In genomic region chr14:91027556-91027955, GRCh38 we compare ENCODE assay signal across 15 cellular contexts. TPM values are rescaled to one million over a fixed set of nuclear protein-coding genes. Genes with fewer than 3 reads are reported as not detected.
DNase-seq lines count a peak whose midpoint lies in the region; ATAC-seq, FAIRE-seq and TF ChIP-seq lines count a peak whose summit lies in the region.
"Had no signal": no experiment of that assay in that cellular context is flagged by ENCODE, and none has a peak within 500 bp of the region (broad histone marks: within the 10 kb centered on the region; RNA-seq: fewer than 3 reads in every experiment).

No MANE protein-coding gene starts in this region.

- H3K9me3 ChIP-seq in cardiac muscle cell (ENCODE audit: low read depth) (no peaks in the 10 kb centered on the region), right atrium auricular region (no peaks in the 10 kb centered on the region), gastroesophageal sphincter (no peaks in the 10 kb centered on the region), sigmoid colon (no peaks in the 10 kb centered on the region), PC-9 (ENCODE audit: insufficient read depth, low read depth) (no peaks in the 10 kb centered on the region)

- BruUV-seq in PC-9 (replicated peaks; lab: Mats Ljungman, UMichigan): no TSS peak

- no peaks in the 10 kb centered on the region for H3K9me2 ChIP-seq in PC-9 (ENCODE audit: insufficient read depth)

- FAIRE-seq in D721Med (lab: Jason Lieb, UNC): no peak
- FAIRE-seq: A204.1, GM12878 had no signal

- H3K79me2 ChIP-seq in PC-9 (ENCODE audit: low read depth): no peaks in the 10 kb centered on the region

- no peak overlapping the region for H3K4me3 ChIP-seq in cardiac muscle cell
- no peak overlapping the region for H3K4me3 ChIP-seq in right atrium auricular region
- no peak overlapping the region for H3K4me3 ChIP-seq in gastroesophageal sphincter
- no peak overlapping the region for H3K4me3 ChIP-seq in sigmoid colon
- H3K4me3 ChIP-seq in PC-9: no peak overlapping the region
- H3K4me3 ChIP-seq: GM12878, GM23338 had no signal

- TF ChIP-seq POLR2A in gastroesophageal sphincter (IDR thresholded peaks at IDR 0.05) (no peak), sigmoid colon (IDR thresholded peaks at IDR 0.05) (no peak)

- H3K27ac ChIP-seq in cardiac muscle cell: peak overlapping the region; percentile 50
- H3K27ac ChIP-seq in right atrium auricular region: no peak overlapping the region
- H3K27ac ChIP-seq in gastroesophageal sphincter: peak overlapping the region in 3 of 4 donors; percentile 15 to 69 (median 40)
- peak overlapping the region in 3 of 4 donors; percentile 61 to 75 (median 70) for H3K27ac ChIP-seq in sigmoid colon
- no peak overlapping the region for H3K27ac ChIP-seq in PC-9

- no peaks in the 10 kb centered on the region for H3F3A ChIP-seq in PC-9 (ENCODE audit: insufficient read depth, low read depth)

- ATAC-seq in gastroesophageal sphincter (no peak), GM19035 (IDR thresholded peaks at IDR 0.05; ENCODE audit: unreplicated experiment) (no peak)
- ATAC-seq: GM12878, GM23338 had no signal

- intact Hi-C loops in sigmoid colon (cut with DNase I) (no loop called here), PC-9 (cut with micrococcal nuclease; ENCODE audit: unreplicated experiment) (no loop called here)

- no peak overlapping the region for H3K4me2 ChIP-seq in PC-9
- H3K4me2 ChIP-seq: GM23338 had no signal

- H2AFZ ChIP-seq in PC-9: no peak overlapping the region
- H2AFZ ChIP-seq: GM23338 had no signal

- H3K36me3 ChIP-seq in cardiac muscle cell (no peaks in the 10 kb centered on the region), right atrium auricular region (no peaks in the 10 kb centered on the region), gastroesophageal sphincter (no peaks in the 10 kb centered on the region), sigmoid colon (no peaks in the 10 kb centered on the region), PC-9 (ENCODE audit: low read depth) (no peaks in the 10 kb centered on the region)

- no peak for TF ChIP-seq CTCF in cardiac muscle cell (IDR thresholded peaks at IDR 0.05; ENCODE audit: low read depth, low read length)
- no peak for TF ChIP-seq CTCF in right atrium auricular region (IDR thresholded peaks at IDR 0.05)
- no peak for TF ChIP-seq CTCF in gastroesophageal sphincter (IDR thresholded peaks at IDR 0.05)
- TF ChIP-seq CTCF in sigmoid colon (IDR thresholded peaks at IDR 0.05): no peak
- TF ChIP-seq CTCF in PC-9 (conservative IDR thresholded peaks at IDR 0.05): no peak
- TF ChIP-seq CTCF in D721Med (IDR thresholded peaks at IDR 0.05; ENCODE audit: insufficient read depth, missing control alignments): no peak

- TF ChIP-seq EP300 in gastroesophageal sphincter (IDR thresholded peaks at IDR 0.05): no peak
- peak; percentile 58 to 87 (median 70) for TF ChIP-seq EP300 in sigmoid colon (IDR thresholded peaks at IDR 0.05)

- H3K4me1 ChIP-seq in cardiac muscle cell (ENCODE audit: low read depth): peaks cover 44% of the 10 kb centered on the region
- H3K4me1 ChIP-seq in right atrium auricular region: peaks cover 0 to 9% of the 10 kb centered on the region in 2 donors
- peaks cover 5 to 72% (median 10%) of the 10 kb centered on the region in 3 donors for H3K4me1 ChIP-seq in gastroesophageal sphincter
- peaks cover 0 to 87% (median 43%) of the 10 kb centered on the region in 4 donors for H3K4me1 ChIP-seq in sigmoid colon
- peaks cover 10% of the 10 kb centered on the region for H3K4me1 ChIP-seq in PC-9 (replicated peaks; ENCODE audit: insufficient read depth)

- H3K27me3 ChIP-seq in cardiac muscle cell (no peaks in the 10 kb centered on the region), right atrium auricular region (no peaks in the 10 kb centered on the region), gastroesophageal sphincter (no peaks in the 10 kb centered on the region), sigmoid colon (no peaks in the 10 kb centered on the region), PC-9 (ENCODE audit: insufficient read depth, low read depth) (no peaks in the 10 kb centered on the region)

- DNase-seq in cardiac muscle cell (ENCODE audit: low read depth in 1 of 2, low spot score in 1 of 2) (peak in 1 of 2 donors; percentile 65), right atrium auricular region (ENCODE audit: low spot score) (no peak), sigmoid colon (no peak), PC-9 (no peak), D721Med (ENCODE audit: insufficient read length, low spot score) (no peak)
- DNase-seq: C1 segment of cervical spinal cord; Calu3; CD4-positive, alpha-beta T cell; DMS79; H7 had no signal

- POLR2A ChIA-PET in PC-9 (lab: Charles Lee; ENCODE audit: unreplicated experiment): no interaction called here

- CTCF ChIA-PET in PC-9 (lab: Charles Lee): no interaction called here

- no peaks in the 10 kb centered on the region for H4K20me1 ChIP-seq in PC-9 (ENCODE audit: insufficient read depth)

RNA-seq across cellular contexts. Expression of gene RPS6KA5, which starts 32.9 kb away (rescaled TPM):
- 5.0 and 10.9 TPM in 2 replicates for total RNA-seq in cardiac muscle cell
- polyA plus RNA-seq in cardiac muscle cell: 3.3 and 11.5 TPM in 2 replicates
- total RNA-seq in right atrium auricular region: 1 to 10 TPM; 5.3 to 9.6 TPM
- total RNA-seq in gastroesophageal sphincter: 10 to 100 TPM; 30.8 to 48.6 (median 36.6) TPM
- total RNA-seq in sigmoid colon: 10 to 100 TPM; 18.2 to 36.4 (median 25.9) TPM
- 1 to 10 TPM; 3.6 to 7.3 (median 6.2) TPM for polyA plus RNA-seq in sigmoid colon
- 3.0 and 3.5 TPM in 2 replicates for total RNA-seq in PC-9 (2021)

Comparison
In these comparisons a context has a peak if more than half of its experiments do, and no peak if none do; other contexts are left out.
1. H3K27ac ChIP-seq: peak in cardiac muscle cell (single experiment), gastroesophageal sphincter (3 of 4) and sigmoid colon (3 of 4); none in right atrium auricular region (0 of 2) and PC-9 (single experiment).